Comparison of ENCODE assay signal across 8 cellular contexts in the genomic region with DNA sequence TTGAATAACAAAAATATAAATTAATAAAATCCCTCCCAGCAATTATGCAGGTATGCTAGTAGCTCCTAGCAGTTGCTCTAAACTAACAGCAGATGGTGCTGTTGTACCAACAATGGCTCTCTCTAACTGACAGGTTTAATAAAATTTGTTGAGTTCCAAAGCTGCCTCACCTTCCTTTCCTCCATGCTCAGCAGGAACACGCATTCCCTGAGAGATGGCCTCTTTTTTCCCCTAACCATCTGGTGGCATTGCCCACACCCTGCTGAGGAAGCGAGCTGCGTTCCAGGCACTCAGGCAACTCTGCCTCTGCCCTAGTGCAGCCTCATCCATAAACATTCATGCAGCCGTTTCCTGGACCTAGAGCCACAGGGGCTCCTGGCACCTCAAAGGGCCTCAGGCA.
DNase-seq lines count a peak whose midpoint lies in the region; ATAC-seq and TF ChIP-seq lines count a peak whose summit lies in the region.

No MANE protein-coding gene starts in this region.

- TF ChIP-seq CTCF in DND-41 (IDR thresholded peaks at IDR 0.05; ENCODE audit: borderline replicate concordance, extremely low read depth, low read length, poor library complexity, severe bottlenecking) (peak; percentile 93), NB4 (IDR thresholded peaks at IDR 0.05; ENCODE audit: low read depth, low read length) (peak; percentile 78), epithelial cell of proximal tubule (conservative IDR thresholded peaks at IDR 0.05; ENCODE audit: low read depth, low read length) (peak; percentile 88)

- no peak overlapping the region for H2AFZ ChIP-seq in DND-41 (ENCODE audit: low read depth, low read length)

- no peak overlapping the region for H3K4me3 ChIP-seq in DND-41 (ENCODE audit: low read depth in 1 of 2, low read length in 2 of 2)
- no peak overlapping the region for H3K4me3 ChIP-seq in NB4 (ENCODE audit: low read depth, low read length)
- H3K4me3 ChIP-seq in epithelial cell of proximal tubule (ENCODE audit: low read depth, low read length) = no peak overlapping the region

- no peaks in the 10 kb centered on the region for H3K4me1 ChIP-seq in DND-41 (ENCODE audit: insufficient read depth, low read length)

- peaks cover 6% of the 10 kb centered on the region; the same call in 1 of the 2 replicates for H4K20me1 ChIP-seq in DND-41 (ENCODE audit: insufficient read depth, low read length)

- no peak overlapping the region for H3K4me2 ChIP-seq in DND-41 (ENCODE audit: insufficient read depth, low read length)

- no peaks in the 10 kb centered on the region for H3K27me3 ChIP-seq in DND-41 (ENCODE audit: insufficient read depth, low read length, poor library complexity)

- 0 out of 2 replicates have a peak, but pooled peaks cover 3% of the 10 kb centered on the region for H3K36me3 ChIP-seq in DND-41 (ENCODE audit: insufficient read depth, low read length)

- ATAC-seq in DND-41 (ENCODE audit: insufficient read depth, low read depth) (peak; percentile 85), GM21515 (IDR thresholded peaks at IDR 0.05; ENCODE audit: unreplicated experiment) (peak; percentile 62), GM18873 (IDR thresholded peaks at IDR 0.05; ENCODE audit: low FRiP score, unreplicated experiment) (no peak)

- no peaks in the 10 kb centered on the region for H3K9me3 ChIP-seq in DND-41 (ENCODE audit: insufficient read depth, low read length, severe bottlenecking)

- TF ChIP-seq POLR2A in NB4 (IDR thresholded peaks at IDR 0.05; ENCODE audit: extremely low read depth, insufficient read length) = no peak

- no peak overlapping the region for H3K27ac ChIP-seq in DND-41 (ENCODE audit: low read length)

- peak; percentile 14 for DNase-seq in DND-41
- DNase-seq in NB4 (ENCODE audit: low read depth) = peak; percentile 65
- peak; percentile 74 for DNase-seq in SW480 (ENCODE audit: low spot score)
- DNase-seq in epithelial cell of proximal tubule (ENCODE audit: low read depth) = no peak
- DNase-seq in myocyte (ENCODE audit: low read depth) = peak; percentile 64
- no peak for DNase-seq in stimulated activated CD4-positive, alpha-beta T cell treated with anti-CD3 and anti-CD28 coated beads, Interleukin-15, amount 100 ng/mL, for 24 hours

- no peaks in the 10 kb centered on the region for H3K79me2 ChIP-seq in DND-41 (ENCODE audit: insufficient read depth, low read length)

- H3K9ac ChIP-seq in DND-41 (ENCODE audit: low read depth, low read length) = no peak overlapping the region

Comparison
In these comparisons a context has a peak if more than half of its experiments do, and no peak if none do; other contexts are left out.
1. DNase-seq: peak in DND-41 (single experiment), NB4 (single experiment), SW480 (single experiment) and myocyte (single experiment); none in epithelial cell of proximal tubule (single experiment) and stimulated activated CD4-positive, alpha-beta T cell treated with anti-CD3 and anti-CD28 coated beads, Interleukin-15, amount 100 ng/mL, for 24 hours (single experiment).
2. Peak in every context shown above with its lines, with median percentiles within 50 percentile points of each other: CTCF ChIP-seq.